Comparison of ENCODE assay signal across 23 cellular contexts in the genomic region with DNA sequence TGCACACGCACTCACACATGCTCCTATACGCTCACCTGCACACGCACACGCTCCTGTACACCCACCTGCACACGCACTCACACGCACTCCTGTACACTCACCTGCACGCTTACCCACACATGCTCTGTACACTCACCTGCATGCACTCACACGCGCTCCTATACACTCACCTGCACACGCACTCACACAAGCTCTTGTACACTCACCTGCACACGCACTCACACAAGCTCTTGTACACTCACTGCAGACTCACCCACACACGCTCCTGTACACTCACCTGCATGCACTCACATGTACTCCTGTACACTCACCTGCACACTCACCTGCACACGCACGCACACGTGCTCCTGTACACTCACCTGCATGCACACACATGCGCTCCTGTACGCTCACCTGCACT. TPM values are rescaled to one million over a fixed set of nuclear protein-coding genes. Genes with fewer than 3 reads are reported as not detected.
DNase-seq lines count a peak whose midpoint lies in the region; ATAC-seq, FAIRE-seq and TF ChIP-seq lines count a peak whose summit lies in the region.
"Had no signal": no experiment of that assay in that cellular context is flagged by ENCODE, and none has a peak within 500 bp of the region (broad histone marks: within the 10 kb centered on the region; RNA-seq: fewer than 3 reads in every experiment).

No MANE protein-coding gene starts in this region.

- no peaks in the 10 kb centered on the region for H4K20me1 ChIP-seq in OCI-LY7 (ENCODE audit: insufficient read depth, low read length)

- H3K4me1 ChIP-seq in HEK293 (ENCODE audit: control insufficient read depth, insufficient read depth, low read length) (no peaks in the 10 kb centered on the region), upper lobe of right lung (no peaks in the 10 kb centered on the region), OCI-LY7 (ENCODE audit: insufficient read depth, low read length, poor library complexity, severe bottlenecking) (no peaks in the 10 kb centered on the region)
- H3K4me1 ChIP-seq: BE2C had no signal

- H3K4me1 Mint-ChIP-seq in natural killer cell treated with Interleukin-12 subunit alpha and Interleukin-12 subunit beta and Interleukin-15 and Interleukin-18, amount 100 ng/mL, for 72 hours (ENCODE audit: low read depth in 2 of 2): no peaks in the 10 kb centered on the region
- H3K4me1 Mint-ChIP-seq: CD4-positive, CD25-positive, alpha-beta regulatory T cell; CD8-positive, alpha-beta memory T cell; IgD-negative memory B cell had no signal

- POLR2A ChIA-PET in HEK293 (lab: Yijun Ruan, JAX) (interaction anchor here (2.2 kb wide), 1 partner anchor 34 kb away, joined by 5 read pairs; no protein-coding TSS in a partner anchor), OCI-LY7 (lab: Charles Lee) (interaction anchor here (0.5 kb wide), 1 partner anchor 546 kb away, joined by 5 read pairs; no protein-coding TSS in a partner anchor)

- BruUV-seq in OCI-LY7 (replicated peaks; lab: Mats Ljungman, UMichigan): no TSS peak

- H3K27me3 ChIP-seq in bronchial epithelial cell (ENCODE audit: control insufficient read depth, insufficient read depth, low read length): no peaks in the 10 kb centered on the region
- no peaks in the 10 kb centered on the region for H3K27me3 ChIP-seq in upper lobe of right lung

- no peak overlapping the region for H2AFZ ChIP-seq in OCI-LY7 (ENCODE audit: low read length)

- H3K36me3 Mint-ChIP-seq in natural killer cell treated with Interleukin-12 subunit alpha and Interleukin-12 subunit beta and Interleukin-15 and Interleukin-18, amount 100 ng/mL, for 72 hours: no peaks in the 10 kb centered on the region
- H3K36me3 Mint-ChIP-seq: CD4-positive, CD25-positive, alpha-beta regulatory T cell; IgD-negative memory B cell had no signal

- no peak overlapping the region for H3K27ac Mint-ChIP-seq in natural killer cell treated with Interleukin-12 subunit alpha and Interleukin-12 subunit beta and Interleukin-15 and Interleukin-18, amount 100 ng/mL, for 72 hours
- H3K27ac Mint-ChIP-seq: CD4-positive, CD25-positive, alpha-beta regulatory T cell; CD8-positive, alpha-beta memory T cell; IgD-negative memory B cell had no signal

- H3K9me3 Mint-ChIP-seq in natural killer cell treated with Interleukin-12 subunit alpha and Interleukin-12 subunit beta and Interleukin-15 and Interleukin-18, amount 100 ng/mL, for 72 hours: no peaks in the 10 kb centered on the region

- no peaks in the 10 kb centered on the region for H3K9me3 ChIP-seq in HEK293 (ENCODE audit: control insufficient read depth, insufficient read depth, low read depth, low read length)
- no peaks in the 10 kb centered on the region for H3K9me3 ChIP-seq in upper lobe of right lung
- no peaks in the 10 kb centered on the region for H3K9me3 ChIP-seq in OCI-LY7 (ENCODE audit: low read length)

- H3K36me3 ChIP-seq in HEK293 (ENCODE audit: control insufficient read depth in 2 of 2, insufficient read depth in 1 of 2, low read length in 2 of 2): no peaks in the 10 kb centered on the region
- no peaks in the 10 kb centered on the region for H3K36me3 ChIP-seq in bronchial epithelial cell (ENCODE audit: control insufficient read depth, insufficient read depth, low read length)
- no peaks in the 10 kb centered on the region for H3K36me3 ChIP-seq in upper lobe of right lung
- no peaks in the 10 kb centered on the region for H3K36me3 ChIP-seq in OCI-LY7 (ENCODE audit: insufficient read depth, low read length)
- H3K36me3 ChIP-seq: BE2C had no signal

- H3K4me3 ChIP-seq in HEK293 (ENCODE audit: low read depth, low read length) (no peak overlapping the region), bronchial epithelial cell (ENCODE audit: low read depth, low read length) (no peak overlapping the region), upper lobe of right lung (no peak overlapping the region), OCI-LY7 (ENCODE audit: low read depth, low read length, poor library complexity, severe bottlenecking) (no peak overlapping the region)

- CTCF ChIA-PET in HEK293 (lab: Yijun Ruan, JAX): interaction anchor here (0.7 kb wide), 1 partner anchor 15 kb away, joined by 5 read pairs; no protein-coding TSS in a partner anchor
- CTCF ChIA-PET in OCI-LY7 (lab: Charles Lee; ENCODE audit: unreplicated experiment): no interaction called here

- no peak overlapping the region for H3K4me3 Mint-ChIP-seq in natural killer cell treated with Interleukin-12 subunit alpha and Interleukin-12 subunit beta and Interleukin-15 and Interleukin-18, amount 100 ng/mL, for 72 hours
- H3K4me3 Mint-ChIP-seq: CD4-positive, CD25-positive, alpha-beta regulatory T cell; CD8-positive, alpha-beta memory T cell; IgD-negative memory B cell had no signal

- peak; percentile 83 for FAIRE-seq in bronchial epithelial cell (lab: Jason Lieb, UNC)
- FAIRE-seq: GM12891, GM19239, H54 had no signal

- TF ChIP-seq CTCF in HEK293 (tag by site-specific recombination; IDR thresholded peaks at IDR 0.05): no peak
- no peak for TF ChIP-seq CTCF in bronchial epithelial cell (IDR thresholded peaks at IDR 0.05; ENCODE audit: insufficient read depth, low read length, severe bottlenecking)
- no peak for TF ChIP-seq CTCF in upper lobe of right lung (IDR thresholded peaks at IDR 0.05)
- no peak for TF ChIP-seq CTCF in OCI-LY7 (conservative IDR thresholded peaks at IDR 0.05; ENCODE audit: low read length)

- no peak overlapping the region for H3K4me2 ChIP-seq in OCI-LY7 (ENCODE audit: low read length)

- peaks cover 10 to 11% of the 10 kb centered on the region in 2 donors for H3K27me3 Mint-ChIP-seq in natural killer cell treated with Interleukin-12 subunit alpha and Interleukin-12 subunit beta and Interleukin-15 and Interleukin-18, amount 100 ng/mL, for 72 hours

- peak; percentile 24 to 44 for ATAC-seq in natural killer cell treated with Interleukin-12 subunit alpha and Interleukin-12 subunit beta and Interleukin-15 and Interleukin-18, amount 100 ng/mL, for 72 hours
- peak; percentile 25 for ATAC-seq in upper lobe of right lung

- DNase-seq in bronchial epithelial cell (ENCODE audit: low read depth): no peak
- no peak for DNase-seq in natural killer cell treated with Interleukin-12 subunit alpha and Interleukin-12 subunit beta and Interleukin-15 and Interleukin-18, amount 100 ng/mL, for 72 hours (ENCODE audit: low spot score)
- DNase-seq in upper lobe of right lung: no peak
- DNase-seq in OCI-LY7 (ENCODE audit: low spot score): no peak
- no peak for DNase-seq in kidney tubule cell (ENCODE audit: low spot score)
- no peak for DNase-seq in NCI-H187 treated with DMSO at 0.1 percent for 48 hours (lab: John Stamatoyannopoulos, UW)
- DNase-seq in activated CD4-positive, alpha-beta T cell treated with anti-CD3 and anti-CD28 coated beads, Interleukin-2, amount 50 U/mL, for 4 hours: no peak
- DNase-seq: ACHN; BE2C; C1 segment of cervical spinal cord; CD4-positive, CD25-positive, alpha-beta regulatory T cell; CD8-positive, alpha-beta memory T cell; COR-L47; DMS 273 treated with DMSO at 0.1 percent for 48 hours; DND-41; EL; KBM-7 had no signal

- intact Hi-C loops in upper lobe of right lung (cut with DNase I) (no loop called here), OCI-LY7 (cut with micrococcal nuclease; ENCODE audit: unreplicated experiment) (no loop called here)

- no peaks in the 10 kb centered on the region for H3K79me2 ChIP-seq in OCI-LY7 (ENCODE audit: insufficient read depth, low read depth, low read length)

- H3K9me2 ChIP-seq in OCI-LY7 (ENCODE audit: insufficient read depth, low read length): no peaks in the 10 kb centered on the region

- H3K27ac ChIP-seq in HEK293 (ENCODE audit: extremely low read depth, low read depth, low read length): no peak overlapping the region
- no peak overlapping the region for H3K27ac ChIP-seq in upper lobe of right lung
- H3K27ac ChIP-seq in OCI-LY7 (ENCODE audit: low read depth, low read length, poor library complexity, severe bottlenecking): no peak overlapping the region
- H3K27ac ChIP-seq: HL-60 had no signal

TF ChIP-seq in HEK293, 187 proteins besides CTCF, POLR2A, EP300 and RAD21:
- no peak for TF ChIP-seq SP2 (tag by site-specific recombination; IDR thresholded peaks at IDR 0.05)
- TF ChIP-seq ZEB2 (tag by site-specific recombination; IDR thresholded peaks at IDR 0.05): peak; percentile 44; the same call in 1 of the 2 replicates

RNA-seq across cellular contexts. Expression of a gene that starts 22.0 kb away (rescaled TPM):
- total RNA-seq in bronchial epithelial cell (3.2 and 5.2 TPM in 2 replicates), upper lobe of right lung (19.6 TPM), OCI-LY7 (2022) (28.4 and 38.9 TPM in 2 replicates)
- 10 to 100 TPM; 22.2 to 53.6 TPM for total RNA-seq in natural killer cell treated with Interleukin-12 subunit alpha and Interleukin-12 subunit beta and Interleukin-15 and Interleukin-18, amount 100 ng/mL, for 72 hours
- 6.7 and 11.2 TPM in 2 replicates for total RNA-seq in OCI-LY7 (2014; rRNA removed; shearing (Covaris generic))

RNA-seq across cellular contexts. Expression of a gene that starts 34.6 kb away (rescaled TPM):
- total RNA-seq in bronchial epithelial cell (64.4 and 85.8 TPM in 2 replicates), upper lobe of right lung (35.1 TPM), OCI-LY7 (2022) (53.7 and 54.4 TPM in 2 replicates)
- total RNA-seq in natural killer cell treated with Interleukin-12 subunit alpha and Interleukin-12 subunit beta and Interleukin-15 and Interleukin-18, amount 100 ng/mL, for 72 hours: 10 to 100 TPM; 25.8 to 32.7 TPM
- total RNA-seq in OCI-LY7 (2014; rRNA removed; shearing (Covaris generic)): 44.7 and 54.2 TPM in 2 replicates

RNA-seq across cellular contexts. Expression of a gene that starts 55.6 kb away (rescaled TPM):
- total RNA-seq in bronchial epithelial cell: 516 and 626 TPM in 2 replicates
- total RNA-seq in natural killer cell treated with Interleukin-12 subunit alpha and Interleukin-12 subunit beta and Interleukin-15 and Interleukin-18, amount 100 ng/mL, for 72 hours: 100 to 1,000 TPM; 284 to 315 TPM
- 209 TPM for total RNA-seq in upper lobe of right lung
- 247 and 362 TPM in 2 replicates for total RNA-seq in OCI-LY7 (2014; rRNA removed; shearing (Covaris generic))
- total RNA-seq in OCI-LY7 (2022): 223 and 266 TPM in 2 replicates

RNA-seq across cellular contexts. Expression of a gene that starts 55.9 kb away (rescaled TPM):
- total RNA-seq in bronchial epithelial cell (8.7 and 10.8 TPM in 2 replicates), upper lobe of right lung (12.6 TPM), OCI-LY7 (2022) (16.8 and 17.7 TPM in 2 replicates)
- total RNA-seq in natural killer cell treated with Interleukin-12 subunit alpha and Interleukin-12 subunit beta and Interleukin-15 and Interleukin-18, amount 100 ng/mL, for 72 hours: 10 to 100 TPM; 21.2 to 45.0 TPM
- 13.0 and 17.0 TPM in 2 replicates for total RNA-seq in OCI-LY7 (2014; rRNA removed; shearing (Covaris generic))
